Comparison of ENCODE assay signal across 25 cellular contexts in genomic region chr10:52747680-52748079, GRCh38. TPM values are rescaled to one million over a fixed set of nuclear protein-coding genes. Genes with fewer than 3 reads are reported as not detected.
"Had no signal": no experiment of that assay in that cellular context is flagged by ENCODE, and none has a peak within 500 bp of the region (broad histone marks: within the 10 kb centered on the region; RNA-seq: fewer than 3 reads in every experiment).

No MANE protein-coding gene starts in this region.

- H3K9ac ChIP-seq: KMS-11, SK-N-SH had no signal

- H3K4me3 ChIP-seq: K562 had no signal

- H3K9me2 ChIP-seq: SK-N-SH had no signal

- DNase-seq: Kasumi-1, MM.1S, NCI-H1105, NCI-H1417, NCI-H1436 treated with DMSO at 0.1 percent for 48 hours, NCI-H1694, NCI-H187 treated with DMSO at 0.1 percent for 48 hours, NCI-H2029 treated with DMSO at 0.1 percent for 48 hours, NCI-H2171 treated with DMSO at 0.1 percent for 48 hours, NCI-H345, NCI-H446 treated with DMSO at 0.1 percent for 48 hours, NCI-H524, NCI-H69, NCI-H774, SHP77, SK-N-SH, SW 1271, T-cell had no signal

- H3K27ac ChIP-seq: KMS-11, RWPE1 had no signal

- H3K4me2 ChIP-seq: KMS-11, SK-N-SH had no signal

- ATAC-seq: K562, Panc1, T-cell had no signal

- H3K9me3 ChIP-seq: SK-N-SH had no signal

RNA-seq across cellular contexts. Expression of gene MBL2, which starts 24.9 kb away (rescaled TPM):
- total RNA-seq: HT1080, K562, SK-MEL-5 had no signal
- polyA plus RNA-seq: IgD-negative memory B cell, K562, SK-N-SH had no signal
